ENCODE assay signal across 18 cellular contexts in genomic region chr1:24254783-24255182, GRCh38.
"Had no signal": no experiment of that assay in that cellular context is flagged by ENCODE, and none has a peak within 500 bp of the region (broad histone marks: within the 10 kb centered on the region; RNA-seq: fewer than 3 reads in every experiment).

No MANE protein-coding gene starts in this region.

- H3K9me3 ChIP-seq: suprapubic skin, upper lobe of left lung had no signal

- H2AFZ ChIP-seq: hepatocyte had no signal

- ATAC-seq: activated naive CD4-positive, alpha-beta T cell treated with anti-CD3 and anti-CD28 coated beads, Interleukin-2, amount 50 U/mL, for 72 hours; activated T-cell treated with anti-CD3 and anti-CD28 coated beads, Interleukin-2, amount 50 U/mL, for 4 hours; gastroesophageal sphincter; left lobe of liver; stimulated activated naive CD8-positive, alpha-beta T cell treated with anti-CD3 and anti-CD28 coated beads, Interleukin-15, Interleukin-2, amounts not matched to agents 100 U/mL and 50 U/mL, for 24 hours had no signal

- H3K27ac Mint-ChIP-seq: activated CD4-positive, alpha-beta memory T cell treated with anti-CD3 and anti-CD28 coated beads for 36 hours; activated naive CD4-positive, alpha-beta T cell treated with anti-CD3 and anti-CD28 coated beads, Interleukin-2, amount 50 U/mL, for 72 hours; progenitor cell of endocrine pancreas had no signal

- H3K4me3 Mint-ChIP-seq: activated CD4-positive, alpha-beta memory T cell treated with anti-CD3 and anti-CD28 coated beads for 36 hours; activated T-cell treated with anti-CD3 and anti-CD28 coated beads, Interleukin-2, amount 50 U/mL, for 4 hours; naive B cell had no signal

- H3K9me3 Mint-ChIP-seq: activated CD4-positive, alpha-beta memory T cell treated with anti-CD3 and anti-CD28 coated beads for 36 hours; activated naive CD4-positive, alpha-beta T cell treated with anti-CD3 and anti-CD28 coated beads, Interleukin-2, amount 50 U/mL, for 72 hours; activated T-cell treated with anti-CD3 and anti-CD28 coated beads, Interleukin-2, amount 50 U/mL, for 4 hours had no signal

- H3K36me3 ChIP-seq: cardiac muscle cell, gastroesophageal sphincter, suprapubic skin, upper lobe of left lung had no signal

- H3K79me2 ChIP-seq: hepatocyte had no signal

- H3K27me3 Mint-ChIP-seq: activated CD4-positive, alpha-beta memory T cell treated with anti-CD3 and anti-CD28 coated beads for 36 hours had no signal

- H3K4me2 ChIP-seq: hepatocyte, smooth muscle cell had no signal

- H3K4me1 ChIP-seq: gastroesophageal sphincter, suprapubic skin, upper lobe of left lung had no signal

- H3K27me3 ChIP-seq: cardiac muscle cell, hepatocyte, suprapubic skin, upper lobe of left lung had no signal

- DNase-seq: activated CD4-positive, alpha-beta memory T cell treated with anti-CD3 and anti-CD28 coated beads for 36 hours; activated CD4-positive, alpha-beta T cell treated with anti-CD3 and anti-CD28 coated beads for 1 hour; activated effector memory CD4-positive, alpha-beta T cell treated with anti-CD3 and anti-CD28 coated beads, Interleukin-2, amount 50 U/mL, for 16 hours; activated T-cell treated with anti-CD3 and anti-CD28 coated beads, Interleukin-2, amount 50 U/mL, for 4 hours; dorsolateral prefrontal cortex; naive B cell; occipital lobe; right cardiac atrium; stimulated activated naive CD8-positive, alpha-beta T cell treated with anti-CD3 and anti-CD28 coated beads, Interleukin-15, Interleukin-2, amounts not matched to agents 100 U/mL and 50 U/mL, for 24 hours; upper lobe of left lung had no signal

- H3K36me3 Mint-ChIP-seq: activated CD4-positive, alpha-beta memory T cell treated with anti-CD3 and anti-CD28 coated beads for 36 hours; activated naive CD4-positive, alpha-beta T cell treated with anti-CD3 and anti-CD28 coated beads, Interleukin-2, amount 50 U/mL, for 72 hours; naive B cell had no signal

- H3K4me3 ChIP-seq: cardiac muscle cell, dorsolateral prefrontal cortex, gastroesophageal sphincter, hepatocyte, smooth muscle cell, suprapubic skin, upper lobe of left lung had no signal

- H3K27ac ChIP-seq: cardiac muscle cell, dorsolateral prefrontal cortex, gastroesophageal sphincter, hepatocyte, suprapubic skin had no signal
